ENCODE assay signal across 14 cellular contexts in genomic region chrX:46386511-46386910, GRCh38.
A peak's percentile ranks its signal among the peaks of the same experiment; 100 is the strongest.
DNase-seq lines count a peak whose midpoint lies in the region; ATAC-seq, FAIRE-seq and TF ChIP-seq lines count a peak whose summit lies in the region.
"Had no signal": no experiment of that assay in that cellular context is flagged by ENCODE, and none has a peak within 500 bp of the region (broad histone marks: within the 10 kb centered on the region; RNA-seq: fewer than 3 reads in every experiment).

No MANE protein-coding gene starts in this region.

- no peaks in the 10 kb centered on the region for H3K9me3 ChIP-seq in BE2C
- H3K9me3 ChIP-seq in RWPE2 (ENCODE audit: severe bottlenecking), result no peaks in the 10 kb centered on the region
- no peaks in the 10 kb centered on the region for H3K9me3 ChIP-seq in keratinocyte (ENCODE audit: control insufficient read depth, low read depth, low read length)
- H3K9me3 ChIP-seq: gastrocnemius medialis had no signal

- in situ Hi-C loops in GM13976 (cut with MboI; ENCODE audit: low sequenced_read_pairs, unreplicated experiment), result no loop called here

- no peak overlapping the region for H3K4me2 ChIP-seq in keratinocyte (ENCODE audit: control insufficient read depth, extremely low read depth, insufficient read depth, low read depth, low read length)

- ATAC-seq in RWPE2 (ENCODE audit: low read depth) (no peak), Right ventricle myocardium superior (ENCODE audit: poor library complexity) (no peak)
- ATAC-seq: activated CD4-positive, alpha-beta T cell treated with anti-CD3 and anti-CD28 coated beads for 36 hours; gastrocnemius medialis had no signal

- H3K4me1 ChIP-seq in BE2C (no peaks in the 10 kb centered on the region), RWPE2 (ENCODE audit: insufficient read depth, poor library complexity, severe bottlenecking) (no peaks in the 10 kb centered on the region), keratinocyte (ENCODE audit: control insufficient read depth, extremely low read depth, insufficient read depth, low read length) (no peaks in the 10 kb centered on the region)
- H3K4me1 ChIP-seq: gastrocnemius medialis had no signal

- no peak for DNase-seq in BE2C
- DNase-seq in GM13976 (ENCODE audit: low spot score), result no peak
- no peak for DNase-seq in RWPE2 (ENCODE audit: low spot score)
- DNase-seq in keratinocyte (ENCODE audit: low read depth, low spot score), result no peak
- DNase-seq in NCI-H146 treated with DMSO at 0.1 percent for 48 hours (lab: John Stamatoyannopoulos, UW; ENCODE audit: unreplicated experiment), result no peak
- DNase-seq in SK-N-DZ (ENCODE audit: low spot score), result no peak
- DNase-seq in Right ventricle myocardium superior, result no peak
- no peak for DNase-seq in NCI-H345 treated with DMSO at 0.1 percent for 48 hours (lab: John Stamatoyannopoulos, UW; ENCODE audit: unreplicated experiment)
- DNase-seq: activated CD4-positive, alpha-beta T cell treated with anti-CD3 and anti-CD28 coated beads for 36 hours; amniotic stem cell; gastrocnemius medialis; NCI-H2107; stimulated activated CD4-positive, alpha-beta T cell treated with anti-CD3 and anti-CD28 coated beads, Interleukin-12 subunit alpha, Interleukin-12 subunit beta, amount 100 ng/mL, for 4 hours; T-helper 2 cell had no signal

- intact Hi-C loops in Right ventricle myocardium superior (cut with DNase I), result no loop called here

- no peaks in the 10 kb centered on the region for H3K36me3 ChIP-seq in BE2C
- H3K36me3 ChIP-seq in RWPE2 (ENCODE audit: low read depth), result no peaks in the 10 kb centered on the region
- no peaks in the 10 kb centered on the region for H3K36me3 ChIP-seq in keratinocyte (ENCODE audit: control insufficient read depth in 2 of 2, extremely low read depth in 1 of 2, insufficient read depth in 2 of 2, low read length in 2 of 2)
- H3K36me3 ChIP-seq: gastrocnemius medialis had no signal

- H3K4me3 ChIP-seq in BE2C (ENCODE audit: low read depth, low read length) (no peak overlapping the region), RWPE2 (ENCODE audit: severe bottlenecking) (no peak overlapping the region), keratinocyte (ENCODE audit: control insufficient read depth in 2 of 3, extremely low read depth in 1 of 3, insufficient read depth in 2 of 3, low read depth in 1 of 3, low read length in 3 of 3) (no peak overlapping the region)
- H3K4me3 ChIP-seq: gastrocnemius medialis had no signal

- H4K20me1 ChIP-seq in keratinocyte (ENCODE audit: control insufficient read depth, extremely low read depth, insufficient read depth, low read length), result no peaks in the 10 kb centered on the region

- H2AFZ ChIP-seq in keratinocyte (ENCODE audit: control insufficient read depth, low read length), result no peak overlapping the region

- H3K27ac ChIP-seq in RWPE2 (ENCODE audit: poor library complexity, severe bottlenecking), result no peak overlapping the region
- no peak overlapping the region for H3K27ac ChIP-seq in keratinocyte (ENCODE audit: control insufficient read depth, insufficient read depth, low read length)
- H3K27ac ChIP-seq: gastrocnemius medialis had no signal

- no peaks in the 10 kb centered on the region for H3K79me2 ChIP-seq in keratinocyte (ENCODE audit: control insufficient read depth, insufficient read depth, low read length)

- no peak overlapping the region for H3K9ac ChIP-seq in keratinocyte (ENCODE audit: control insufficient read depth, extremely low read depth, insufficient read depth, low read length)

- dilution Hi-C loops in keratinocyte (cut with MboI; ENCODE audit: extremely low pct_ligation_motif_present, low sequenced_read_pairs), result no loop called here

- TF ChIP-seq CTCF in BE2C (IDR thresholded peaks at IDR 0.05; ENCODE audit: low read depth, low read length), result peak; percentile 39
- TF ChIP-seq CTCF in GM13976 (IDR thresholded peaks at IDR 0.05; ENCODE audit: borderline replicate concordance, control extremely low read depth, extremely low read depth, insufficient read depth, missing control alignments), result peak; percentile 12
- peak; percentile 23 for TF ChIP-seq CTCF in RWPE2 (IDR thresholded peaks at IDR 0.05; ENCODE audit: poor library complexity, severe bottlenecking)
- TF ChIP-seq CTCF in keratinocyte (optimal IDR thresholded peaks at IDR 0.05 in 1 of 3, IDR thresholded peaks at IDR 0.05 in 1 of 3, conservative IDR thresholded peaks at IDR 0.05 in 1 of 3; ENCODE audit: extremely low read depth in 1 of 3, insufficient read depth in 2 of 3, low read length in 3 of 3), result peak in 2 of 3 experiments; percentile 12 to 28

- no peak for FAIRE-seq in keratinocyte (lab: Jason Lieb, UNC)

- H3K9me1 ChIP-seq in keratinocyte (ENCODE audit: control insufficient read depth, extremely low read depth, insufficient read depth, low read length), result no peaks in the 10 kb centered on the region

- no peaks in the 10 kb centered on the region for H3K27me3 ChIP-seq in BE2C
- H3K27me3 ChIP-seq in RWPE2 (ENCODE audit: insufficient read depth, poor library complexity, severe bottlenecking), result no peaks in the 10 kb centered on the region
- H3K27me3 ChIP-seq in keratinocyte (ENCODE audit: control insufficient read depth, extremely low read depth, insufficient read depth, low read length), result no peaks in the 10 kb centered on the region
- H3K27me3 ChIP-seq: gastrocnemius medialis had no signal
